Comparison of ENCODE assay signal across 8 cellular contexts in the genomic region with DNA sequence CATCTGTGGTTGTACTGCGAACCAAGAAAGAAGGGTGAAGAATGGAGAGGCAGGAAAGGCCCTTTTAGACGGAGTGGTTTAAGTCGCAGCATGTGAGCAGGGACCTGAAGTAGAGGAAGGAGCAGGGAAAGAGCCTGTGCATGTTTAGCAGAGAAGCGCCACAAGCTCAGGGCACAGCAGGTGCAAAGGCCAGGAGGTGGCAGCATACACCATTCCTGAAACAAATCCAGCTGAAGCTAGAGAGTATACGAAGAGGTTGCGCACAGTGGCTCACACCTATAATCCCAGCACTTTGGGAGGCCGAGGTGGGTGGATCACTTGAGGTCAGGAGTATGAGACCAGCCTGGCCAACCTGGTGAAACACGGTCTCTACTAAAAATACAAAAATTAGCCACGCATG. TPM values are rescaled to one million over a fixed set of nuclear protein-coding genes. Genes with fewer than 3 reads are reported as not detected.
DNase-seq lines count a peak whose midpoint lies in the region; ATAC-seq and TF ChIP-seq lines count a peak whose summit lies in the region.

No MANE protein-coding gene starts in this region.

- no peak overlapping the region for H3K4me3 ChIP-seq in breast epithelium

- TF ChIP-seq POLR2A in breast epithelium (IDR thresholded peaks at IDR 0.05), result no peak

- H3K27ac ChIP-seq in breast epithelium, result no peak overlapping the region

- no peaks in the 10 kb centered on the region for H3K36me3 ChIP-seq in breast epithelium

- H3K27me3 ChIP-seq in breast epithelium, result no peaks in the 10 kb centered on the region

- TF ChIP-seq CTCF in MCF 10A (IDR thresholded peaks at IDR 0.05; ENCODE audit: unreplicated experiment) (peak; percentile 35), breast epithelium (IDR thresholded peaks at IDR 0.05) (peak in 1 of 3 donors; percentile 10), endothelial cell (IDR thresholded peaks at IDR 0.05; ENCODE audit: unreplicated experiment) (no peak)

- no peaks in the 10 kb centered on the region for H3K9me3 ChIP-seq in breast epithelium

- H3K9me3 Mint-ChIP-seq in MCF 10A (ENCODE audit: unreplicated experiment) (no peaks in the 10 kb centered on the region), endothelial cell (ENCODE audit: unreplicated experiment) (no peaks in the 10 kb centered on the region)
- no peaks in the 10 kb centered on the region for H3K9me3 Mint-ChIP-seq in stimulated activated memory B cell treated with anti-CD40 and anti-IgM and Interleukin-4, amounts not matched to agents 10 μg/mL and 1 μg/mL and 100 μg/mL, for 72 hours

- no TSS peak for BruUV-seq in MCF 10A (replicated peaks; lab: Mats Ljungman, UMichigan)

- no peaks in the 10 kb centered on the region for H3K4me1 Mint-ChIP-seq in MCF 10A (ENCODE audit: insufficient read depth, unreplicated experiment)
- H3K4me1 Mint-ChIP-seq in endothelial cell (ENCODE audit: unreplicated experiment), result no peaks in the 10 kb centered on the region
- no peaks in the 10 kb centered on the region for H3K4me1 Mint-ChIP-seq in stimulated activated memory B cell treated with anti-CD40 and anti-IgM and Interleukin-4, amounts not matched to agents 10 μg/mL and 1 μg/mL and 100 μg/mL, for 72 hours

- H3K36me3 Mint-ChIP-seq in MCF 10A (ENCODE audit: insufficient read depth, unreplicated experiment) (no peaks in the 10 kb centered on the region), endothelial cell (ENCODE audit: low read depth, unreplicated experiment) (peaks cover 3% of the 10 kb centered on the region)
- peaks cover 23% of the 10 kb centered on the region for H3K36me3 Mint-ChIP-seq in stimulated activated memory B cell treated with anti-CD40 and anti-IgM and Interleukin-4, amounts not matched to agents 10 μg/mL and 1 μg/mL and 100 μg/mL, for 72 hours

- CTCF ChIA-PET in MCF 10A (lab: Yijun Ruan, JAX), result interaction anchor here (0.6 to 2.5 kb wide), 8 partner anchors 22 to 350 kb away, joined by 3 to 10 read pairs (median 4); no protein-coding TSS in a partner anchor

- DNase-seq in MCF 10A (ENCODE audit: unreplicated experiment), result peak; percentile 41
- DNase-seq in breast epithelium (ENCODE audit: low spot score in 2 of 2), result no peak
- peak; percentile 3 for DNase-seq in NCI-H2227 treated with DMSO at 0.1 percent for 48 hours (lab: John Stamatoyannopoulos, UW)
- peak; percentile 49 for DNase-seq in endothelial cell (ENCODE audit: low spot score)
- DNase-seq in posterior cingulate gyrus, result peak in 7 of 10 donors; percentile 16 to 84 (median 37)
- no peak for DNase-seq in dedifferentiated amniotic fluid mesenchymal stem cell (ENCODE audit: extremely low spot score)

- no peak for ATAC-seq in HG02870 (IDR thresholded peaks at IDR 0.05; ENCODE audit: unreplicated experiment)
- no peak for ATAC-seq in stimulated activated memory B cell treated with anti-CD40 and anti-IgM and Interleukin-4, amounts not matched to agents 10 μg/mL and 1 μg/mL and 100 μg/mL, for 72 hours

- H3K27me3 Mint-ChIP-seq in MCF 10A (ENCODE audit: insufficient read depth, unreplicated experiment) (no peaks in the 10 kb centered on the region), endothelial cell (ENCODE audit: unreplicated experiment) (peaks cover 2% of the 10 kb centered on the region)
- H3K27me3 Mint-ChIP-seq in stimulated activated memory B cell treated with anti-CD40 and anti-IgM and Interleukin-4, amounts not matched to agents 10 μg/mL and 1 μg/mL and 100 μg/mL, for 72 hours, result no peaks in the 10 kb centered on the region

- H3K4me3 Mint-ChIP-seq in MCF 10A (ENCODE audit: unreplicated experiment), result no peak overlapping the region
- H3K4me3 Mint-ChIP-seq in endothelial cell (ENCODE audit: unreplicated experiment), result no peak overlapping the region
- no peak overlapping the region for H3K4me3 Mint-ChIP-seq in stimulated activated memory B cell treated with anti-CD40 and anti-IgM and Interleukin-4, amounts not matched to agents 10 μg/mL and 1 μg/mL and 100 μg/mL, for 72 hours

- H3K4me1 ChIP-seq in breast epithelium, result no peaks in the 10 kb centered on the region

- H3K27ac Mint-ChIP-seq in MCF 10A (ENCODE audit: low read depth, unreplicated experiment) (no peak overlapping the region), endothelial cell (ENCODE audit: unreplicated experiment) (no peak overlapping the region)
- H3K27ac Mint-ChIP-seq in stimulated activated memory B cell treated with anti-CD40 and anti-IgM and Interleukin-4, amounts not matched to agents 10 μg/mL and 1 μg/mL and 100 μg/mL, for 72 hours, result no peak overlapping the region

- intact Hi-C loops in MCF 10A (cut with micrococcal nuclease), result loop anchor here (1.0 to 5.0 kb wide), 3 partner anchors 57 to 355 kb away; no protein-coding TSS in a partner anchor
- intact Hi-C loops in breast epithelium (cut with DNase I; ENCODE audit: low total_unique reads), result no loop called here
- intact Hi-C loops in posterior cingulate gyrus (cut with DNase I), result no loop called here

- POLR2A ChIA-PET in MCF 10A (lab: Yijun Ruan, JAX), result no interaction called here

RNA-seq across cellular contexts. Expression of a gene that starts 49.9 kb away (rescaled TPM):
- total RNA-seq in MCF 10A (2022) (2.6 TPM in 2 replicates), breast epithelium (10 to 100 TPM in 1 of 3 donors, 1 to 10 TPM in 2; 4.0 to 11.1 (median 7.2) TPM), endothelial cell (ENCODE audit: unreplicated experiment) (3.7 TPM)

Comparison
In these comparisons a context has a peak if more than half of its experiments do, and no peak if none do; other contexts are left out.
1. DNase-seq: peak in MCF 10A (single experiment), NCI-H2227 treated with DMSO at 0.1 percent for 48 hours (single experiment), endothelial cell (single experiment) and posterior cingulate gyrus (7 of 10); none in breast epithelium (0 of 2) and dedifferentiated amniotic fluid mesenchymal stem cell (single experiment).